Comparison of ENCODE assay signal across 12 cellular contexts in genomic region chr15:20357139-20358065, GRCh38.
DNase-seq lines count a peak whose midpoint lies in the region; ATAC-seq and TF ChIP-seq lines count a peak whose summit lies in the region.
"Had no signal": no experiment of that assay in that cellular context is flagged by ENCODE, and none has a peak within 500 bp of the region (broad histone marks: within the 10 kb centered on the region; RNA-seq: fewer than 3 reads in every experiment).

No MANE protein-coding gene starts in this region.

- H3K9me3 ChIP-seq in prostate gland = no peaks in the 10 kb centered on the region
- H3K9me3 ChIP-seq: ascending aorta had no signal

- no peaks in the 10 kb centered on the region for H3K27me3 ChIP-seq in prostate gland (replicated peaks; ENCODE audit: insufficient read depth)
- H3K27me3 ChIP-seq: ascending aorta had no signal

- DNase-seq in activated CD4-positive, CD25-positive, alpha-beta regulatory T cell treated with anti-CD3 and anti-CD28 coated beads, Interleukin-2, amount 50 U/mL, for 72 hours = peak; percentile 39
- DNase-seq in activated CD4-positive, CD25-positive, alpha-beta regulatory T cell (lab: John Stamatoyannopoulos, UW) = no peak
- DNase-seq in left cardiac atrium (peak; percentile 26), prostate gland (ENCODE audit: low spot score) (peak; percentile 4), NCI-H82 (lab: John Stamatoyannopoulos, UW) (no peak), Kasumi-1 (lab: John Stamatoyannopoulos, UW) (no peak), DMS53 treated with DMSO at 0.1 percent for 48 hours (lab: John Stamatoyannopoulos, UW; ENCODE audit: unreplicated experiment) (no peak)
- DNase-seq: DMS153, NCI-H1092 had no signal

- intact Hi-C loops in left cardiac atrium (cut with DNase I) (no loop called here), prostate gland (cut with DNase I) (no loop called here)

- H3K27ac ChIP-seq in prostate gland = no peak overlapping the region
- H3K27ac ChIP-seq: 22Rv1, ascending aorta had no signal

- no peaks in the 10 kb centered on the region for H3K36me3 ChIP-seq in prostate gland
- H3K36me3 ChIP-seq: ascending aorta had no signal

- H3K4me1 ChIP-seq in prostate gland (replicated peaks) = no peaks in the 10 kb centered on the region
- H3K4me1 ChIP-seq: ascending aorta had no signal

- peak; percentile 1 for ATAC-seq in HG03439 (IDR thresholded peaks at IDR 0.05; ENCODE audit: unreplicated experiment)
- ATAC-seq in left cardiac atrium = peak in 1 of 2 donors; percentile 30

- no peak for TF ChIP-seq POLR2A in prostate gland (IDR thresholded peaks at IDR 0.05)

- WGBS in prostate gland = 85% methylated on average over 23 of the region's 25 CpGs

- TF ChIP-seq CTCF in prostate gland (IDR thresholded peaks at IDR 0.05) = no peak

- no peak overlapping the region for H3K4me3 ChIP-seq in prostate gland
- H3K4me3 ChIP-seq: ascending aorta had no signal

Comparison
In these comparisons a context has a peak if more than half of its experiments do, and no peak if none do; other contexts are left out.
1. DNase-seq: peak in activated CD4-positive, CD25-positive, alpha-beta regulatory T cell treated with anti-CD3 and anti-CD28 coated beads, Interleukin-2, amount 50 U/mL, for 72 hours (single experiment), left cardiac atrium (single experiment) and prostate gland (single experiment); none in activated CD4-positive, CD25-positive, alpha-beta regulatory T cell (0 of 4), NCI-H82 (single experiment), Kasumi-1 (0 of 2) and DMS53 treated with DMSO at 0.1 percent for 48 hours (single experiment).